In genomic region chr1:43659785-43660184, GRCh38 we compare ENCODE assay signal across 15 cellular contexts.
"Had no signal": no experiment of that assay in that cellular context is flagged by ENCODE, and none has a peak within 500 bp of the region (broad histone marks: within the 10 kb centered on the region; RNA-seq: fewer than 3 reads in every experiment).

No MANE protein-coding gene starts in this region.

- ATAC-seq: activated CD4-positive, alpha-beta T cell treated with anti-CD3 and anti-CD28 coated beads for 36 hours; activated CD8-positive, alpha-beta T cell treated with anti-CD3 and anti-CD28 coated beads for 36 hours; PC-3 had no signal

- H3K27ac ChIP-seq: VCaP had no signal

- DNase-seq: activated CD4-positive, alpha-beta T cell treated with anti-CD3 and anti-CD28 coated beads for 36 hours; activated CD8-positive, alpha-beta memory T cell treated with anti-CD3 and anti-CD28 coated beads, Interleukin-2, amount 50 U/mL, for 48 hours; activated CD8-positive, alpha-beta T cell treated with anti-CD3 and anti-CD28 coated beads for 36 hours; activated effector memory CD4-positive, alpha-beta T cell treated with Interleukin-2 at 50 U/mL for 16 hours; activated naive CD4-positive, alpha-beta T cell; activated T-cell treated with anti-CD3 and anti-CD28 coated beads, Interleukin-2, amount 50 U/mL, for 24 hours; aorta; KG1; NCI-H1092; NCI-H1417; NCI-H1930; NCI-H510A treated with DMSO at 0.1 percent for 48 hours; PC-3; SHP77 treated with DMSO at 0.1 percent for 48 hours had no signal
